In genomic region chr14:27256805-27257204, GRCh38 we compare ENCODE assay signal across 7 cellular contexts.
"Had no signal": no experiment of that assay in that cellular context is flagged by ENCODE, and none has a peak within 500 bp of the region (broad histone marks: within the 10 kb centered on the region; RNA-seq: fewer than 3 reads in every experiment).

No MANE protein-coding gene starts in this region.

- H3K4me3 ChIP-seq: GM12878 had no signal

- ATAC-seq: GM12878 had no signal

- FAIRE-seq: GM12878, GM12891, GM12892, GM18507, GM19239 had no signal

- DNase-seq: GDM1, GF-D8 had no signal
